ENCODE assay signal across 19 cellular contexts in genomic region chr3:158918451-158918850, GRCh38.
"Had no signal": no experiment of that assay in that cellular context is flagged by ENCODE, and none has a peak within 500 bp of the region (broad histone marks: within the 10 kb centered on the region; RNA-seq: fewer than 3 reads in every experiment).

No MANE protein-coding gene starts in this region.

- H3K4me3 ChIP-seq: ascending aorta, esophagus squamous epithelium, gastrocnemius medialis, pancreas, skin epidermis, thyroid gland had no signal

- H3K4me1 Mint-ChIP-seq: activated CD4-positive, alpha-beta T cell treated with anti-CD3 and anti-CD28 coated beads, Interleukin-2, amount 10 ng/mL, durations not matched to agents 7 days and 5 days; activated naive CD4-positive, alpha-beta T cell treated with anti-CD3 and anti-CD28 coated beads, Interleukin-2, amount 50 U/mL, for 24 hours had no signal

- DNase-seq: activated gamma-delta T cell treated with Interleukin-2 at 50 U/mL for 16 hours; activated T-cell treated with anti-CD3 and anti-CD28 coated beads, Interleukin-2, amount 50 U/mL, for 1 hour; central memory CD4-positive, alpha-beta T cell; effector memory CD4-positive, alpha-beta T cell; esophagus squamous epithelium; gastrocnemius medialis; left cardiac atrium; stimulated activated CD4-positive, alpha-beta T cell treated with anti-CD3 and anti-CD28 coated beads, Interleukin-1b, Interleukin-23, amount 100 ng/mL, for 48 hours had no signal

- ATAC-seq: activated CD4-positive, CD25-positive, alpha-beta regulatory T cell treated with anti-CD3 and anti-CD28 coated beads, Interleukin-2, amount 50 U/mL, for 24 hours; activated CD8-positive, alpha-beta T cell treated with anti-CD3 and anti-CD28 coated beads for 36 hours; gastrocnemius medialis; natural killer cell treated with Interleukin-12 subunit alpha and Interleukin-12 subunit beta and Interleukin-15 and Interleukin-18, amount 100 ng/mL, for 72 hours had no signal

- H3K4me3 Mint-ChIP-seq: activated CD4-positive, alpha-beta T cell treated with anti-CD3 and anti-CD28 coated beads, Interleukin-2, amount 10 ng/mL, durations not matched to agents 7 days and 5 days; activated CD8-positive, alpha-beta T cell treated with anti-CD3 and anti-CD28 coated beads for 36 hours; activated naive CD4-positive, alpha-beta T cell treated with anti-CD3 and anti-CD28 coated beads, Interleukin-2, amount 50 U/mL, for 24 hours; natural killer cell treated with Interleukin-12 subunit alpha and Interleukin-12 subunit beta and Interleukin-15 and Interleukin-18, amount 100 ng/mL, for 72 hours; stimulated activated naive CD8-positive, alpha-beta T cell treated with anti-CD3 and anti-CD28 coated beads, Interleukin-15, Interleukin-2, amounts not matched to agents 100 ng/mL and 50 ng/mL, for 24 hours had no signal

- H3K36me3 ChIP-seq: ascending aorta, esophagus squamous epithelium, gastrocnemius medialis, pancreas, thyroid gland had no signal

- H3K36me3 Mint-ChIP-seq: activated naive CD4-positive, alpha-beta T cell treated with anti-CD3 and anti-CD28 coated beads, Interleukin-2, amount 50 U/mL, for 24 hours; natural killer cell treated with Interleukin-12 subunit alpha and Interleukin-12 subunit beta and Interleukin-15 and Interleukin-18, amount 100 ng/mL, for 72 hours had no signal

- H3K27me3 Mint-ChIP-seq: stimulated activated naive CD8-positive, alpha-beta T cell treated with anti-CD3 and anti-CD28 coated beads, Interleukin-15, Interleukin-2, amounts not matched to agents 100 ng/mL and 50 ng/mL, for 24 hours had no signal

- FAIRE-seq: pancreas had no signal

- H3K4me1 ChIP-seq: ascending aorta, esophagus squamous epithelium, gastrocnemius medialis, pancreas, thyroid gland had no signal

- H3K27me3 ChIP-seq: ascending aorta, esophagus squamous epithelium, gastrocnemius medialis, pancreas, thyroid gland had no signal

- H3K9me3 ChIP-seq: ascending aorta, esophagus squamous epithelium, gastrocnemius medialis, thyroid gland had no signal

- H3K27ac ChIP-seq: ascending aorta, esophagus squamous epithelium, gastrocnemius medialis, pancreas, skin epidermis, thyroid gland, VCaP had no signal

- H3K27ac Mint-ChIP-seq: activated CD4-positive, alpha-beta T cell treated with anti-CD3 and anti-CD28 coated beads, Interleukin-2, amount 10 ng/mL, durations not matched to agents 7 days and 5 days; activated CD8-positive, alpha-beta T cell treated with anti-CD3 and anti-CD28 coated beads for 36 hours; activated naive CD4-positive, alpha-beta T cell treated with anti-CD3 and anti-CD28 coated beads, Interleukin-2, amount 50 U/mL, for 24 hours; natural killer cell treated with Interleukin-12 subunit alpha and Interleukin-12 subunit beta and Interleukin-15 and Interleukin-18, amount 100 ng/mL, for 72 hours; stimulated activated naive CD8-positive, alpha-beta T cell treated with anti-CD3 and anti-CD28 coated beads, Interleukin-15, Interleukin-2, amounts not matched to agents 100 ng/mL and 50 ng/mL, for 24 hours had no signal

- H3K9me3 Mint-ChIP-seq: activated CD4-positive, alpha-beta T cell treated with anti-CD3 and anti-CD28 coated beads, Interleukin-2, amount 10 ng/mL, durations not matched to agents 7 days and 5 days; activated CD8-positive, alpha-beta T cell treated with anti-CD3 and anti-CD28 coated beads for 36 hours; activated naive CD4-positive, alpha-beta T cell treated with anti-CD3 and anti-CD28 coated beads, Interleukin-2, amount 50 U/mL, for 24 hours; stimulated activated naive CD8-positive, alpha-beta T cell treated with anti-CD3 and anti-CD28 coated beads, Interleukin-15, Interleukin-2, amounts not matched to agents 100 ng/mL and 50 ng/mL, for 24 hours had no signal
